18 cellular contexts compared by ENCODE assay signal in genomic region chr22:49268924-49269323, GRCh38.
"Had no signal": no experiment of that assay in that cellular context is flagged by ENCODE, and none has a peak within 500 bp of the region (broad histone marks: within the 10 kb centered on the region; RNA-seq: fewer than 3 reads in every experiment).

No MANE protein-coding gene starts in this region.

- H3K27ac Mint-ChIP-seq: dendritic cell treated with granulocyte-macrophage colony-stimulating factor and Interleukin-4, amounts not matched to agents 40 ng/mL and 50 ng/mL, for 4 days; effector memory CD8-positive, alpha-beta T cell; naive thymus-derived CD4-positive, alpha-beta T cell; nephron progenitor cell had no signal

- DNase-seq: effector memory CD8-positive, alpha-beta T cell; esophagus squamous epithelium; foreskin fibroblast; immature natural killer cell; kidney; left ventricle myocardium superior; mesenchymal stem cell; naive thymus-derived CD4-positive, alpha-beta T cell; nephron progenitor cell; sigmoid colon; stimulated activated CD4-positive, alpha-beta T cell treated with anti-CD3 and anti-CD28 coated beads, Interleukin-12 subunit alpha, Interleukin-12 subunit beta, amount 100 ng/mL, for 4 hours; stimulated activated naive CD4-positive, alpha-beta T cell; trophoblast cell had no signal

- ATAC-seq: effector memory CD8-positive, alpha-beta T cell; gastroesophageal sphincter; left colon; left ventricle myocardium superior; naive thymus-derived CD4-positive, alpha-beta T cell had no signal

- H3K27ac ChIP-seq: esophagus squamous epithelium, gastroesophageal sphincter, sigmoid colon, skin epidermis had no signal

- H3K9me3 Mint-ChIP-seq: dendritic cell treated with granulocyte-macrophage colony-stimulating factor and Interleukin-4, amounts not matched to agents 40 ng/mL and 50 ng/mL, for 4 days; effector memory CD8-positive, alpha-beta T cell; immature natural killer cell had no signal

- H3K4me1 ChIP-seq: esophagus squamous epithelium, gastroesophageal sphincter, sigmoid colon had no signal

- H3K4me1 Mint-ChIP-seq: immature natural killer cell had no signal

- H3K36me3 ChIP-seq: esophagus squamous epithelium, gastroesophageal sphincter, sigmoid colon had no signal

- H3K9me3 ChIP-seq: esophagus squamous epithelium, gastroesophageal sphincter, sigmoid colon had no signal

- H3K36me3 Mint-ChIP-seq: immature natural killer cell; naive thymus-derived CD4-positive, alpha-beta T cell had no signal

- H3K4me3 ChIP-seq: esophagus squamous epithelium, gastroesophageal sphincter, lung, sigmoid colon, skin epidermis had no signal

- H3K4me3 Mint-ChIP-seq: dendritic cell treated with granulocyte-macrophage colony-stimulating factor and Interleukin-4, amounts not matched to agents 40 ng/mL and 50 ng/mL, for 4 days; effector memory CD8-positive, alpha-beta T cell; immature natural killer cell; naive thymus-derived CD4-positive, alpha-beta T cell had no signal
